In the genomic region with DNA sequence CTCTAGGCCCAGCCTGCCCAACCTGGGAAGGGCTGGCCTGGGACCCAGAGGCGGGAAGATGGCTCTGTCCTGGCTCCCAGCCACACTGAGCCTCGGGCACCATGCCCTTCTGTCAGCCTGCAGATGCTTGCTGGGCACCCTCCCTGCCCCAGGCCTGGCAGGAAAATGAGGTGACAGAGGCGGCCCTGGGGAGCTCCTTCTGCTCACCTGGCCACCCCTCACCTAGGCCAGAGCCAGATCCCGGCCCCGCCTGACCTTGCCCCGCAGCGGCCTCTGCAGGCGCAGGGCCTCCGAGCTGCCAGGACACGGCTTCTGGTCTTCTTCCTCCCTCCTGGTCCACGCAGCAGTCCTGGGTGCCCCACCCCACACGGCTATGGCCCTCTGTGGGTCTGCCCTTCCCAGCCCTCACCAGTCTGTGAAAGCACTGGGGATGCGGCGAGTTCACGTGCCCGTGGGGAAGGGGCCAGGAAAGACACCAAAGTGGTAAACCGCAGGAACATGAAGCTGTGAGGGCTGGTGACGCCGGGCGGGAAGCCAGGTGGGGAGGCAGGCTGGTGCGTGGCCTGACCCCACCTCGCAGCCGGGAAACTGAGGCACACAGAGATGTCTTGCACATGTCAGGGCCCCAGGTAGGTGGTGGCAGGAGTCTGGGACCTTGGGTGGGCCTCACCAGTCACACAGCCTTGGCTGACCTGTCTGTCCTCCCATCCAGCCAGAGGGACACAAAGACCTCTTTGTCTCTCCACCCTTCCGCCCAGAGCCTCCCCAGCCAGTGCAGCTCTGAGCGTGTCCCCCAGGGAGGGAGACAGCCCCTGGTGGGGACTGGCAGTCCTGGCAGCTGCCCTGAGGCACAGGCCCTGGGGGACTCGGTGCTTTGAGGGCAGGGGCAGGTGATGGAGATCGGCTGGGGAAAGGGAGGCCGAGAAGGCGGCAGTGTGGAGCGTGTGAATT, we compare ENCODE assay signal across 14 cellular contexts. TPM values are rescaled to one million over a fixed set of nuclear protein-coding genes. Genes with fewer than 3 reads are reported as not detected.
DNase-seq lines count a peak whose midpoint lies in the region; ATAC-seq and FAIRE-seq lines count a peak whose summit lies in the region.
"Had no signal": no experiment of that assay in that cellular context is flagged by ENCODE, and none has a peak within 500 bp of the region (broad histone marks: within the 10 kb centered on the region; RNA-seq: fewer than 3 reads in every experiment).

No MANE protein-coding gene starts in this region.

- no peaks in the 10 kb centered on the region for H3K36me3 ChIP-seq in H7 (replicated peaks; ENCODE audit: control insufficient read depth, insufficient read depth, low read length)
- H3K36me3 ChIP-seq in skeletal muscle tissue (ENCODE audit: control insufficient read depth in 3 of 3, insufficient read depth in 3 of 3, low read length in 3 of 3): no peaks in the 10 kb centered on the region
- no peaks in the 10 kb centered on the region for H3K36me3 ChIP-seq in small intestine (ENCODE audit: control insufficient read depth in 2 of 2, insufficient read depth in 2 of 2, low read length in 2 of 2)
- H3K36me3 ChIP-seq: MG63 had no signal

- H3K4me1 ChIP-seq in skeletal muscle tissue (ENCODE audit: control insufficient read depth in 3 of 3, insufficient read depth in 3 of 3, low read length in 3 of 3) (peaks cover 41 to 71% (median 66%) of the 10 kb centered on the region in 3 donors), small intestine (ENCODE audit: control insufficient read depth in 2 of 2, insufficient read depth in 1 of 2, low read depth in 1 of 2, low read length in 1 of 2) (no peaks in the 10 kb centered on the region)

- H3K4me3 Mint-ChIP-seq in effector memory CD8-positive, alpha-beta T cell: no peak overlapping the region
- H3K4me3 Mint-ChIP-seq in T-cell: no peak overlapping the region

- POLR2A ChIA-PET in T-cell (lab: Charles Lee): no interaction called here

- peaks cover 10% of the 10 kb centered on the region for H3K36me3 Mint-ChIP-seq in effector memory CD8-positive, alpha-beta T cell (ENCODE audit: insufficient read depth)
- H3K36me3 Mint-ChIP-seq in T-cell: peaks cover under 1% of the 10 kb centered on the region

- DNase-seq in H7 (peak; percentile 83), cerebellar cortex (ENCODE audit: low spot score) (peak; percentile 86), left colon (peak; percentile 19 to 47), small intestine (no peak), T-cell (no peak)
- no peak for DNase-seq in effector memory CD8-positive, alpha-beta T cell
- DNase-seq in activated CD8-positive, alpha-beta memory T cell treated with anti-CD3 and anti-CD28 coated beads, Interleukin-2, amount 50 U/mL, for 48 hours: no peak
- DNase-seq: activated gamma-delta T cell treated with Interleukin-2 at 50 U/mL for 16 hours; effector CD8-positive, alpha-beta T cell; MG63 had no signal

- H3K9ac ChIP-seq in skeletal muscle tissue (ENCODE audit: low read depth in 1 of 3, low read length in 3 of 3): peak overlapping the region in 2 of 3 donors; percentile 40 to 77

- no peaks in the 10 kb centered on the region for H3K9me3 ChIP-seq in skeletal muscle tissue (ENCODE audit: control insufficient read depth in 3 of 3, low read length in 3 of 3)
- H3K9me3 ChIP-seq in small intestine (ENCODE audit: control insufficient read depth, low read depth): no peaks in the 10 kb centered on the region
- H3K9me3 ChIP-seq: MG63 had no signal

- intact Hi-C loops in left colon (cut with DNase I, micrococcal nuclease): loop anchor here in 1 of 2 donors (5.0 kb wide), 1 partner anchor 47 kb away; no protein-coding TSS in a partner anchor

- no peaks in the 10 kb centered on the region for H3K27me3 Mint-ChIP-seq in effector memory CD8-positive, alpha-beta T cell
- H3K27me3 Mint-ChIP-seq in T-cell: no peaks in the 10 kb centered on the region

- no peak for FAIRE-seq in small intestine (lab: Jason Lieb, UNC)
- FAIRE-seq: GM18507, H54, TTC549 had no signal

- 80 to 86% (median 82%) methylated on average over 29 to 30 of the region's 30 CpGs for WGBS in small intestine, 3 donors

- H3K27ac ChIP-seq in skeletal muscle tissue (ENCODE audit: low read depth, low read length) (peak overlapping the region; percentile 83), small intestine (ENCODE audit: low read depth in 1 of 2, low read length in 1 of 2) (no peak overlapping the region)

- CTCF ChIA-PET in T-cell (lab: Charles Lee): interaction anchor here in 1 of 2 donors (0.6 kb wide), 1 partner anchor 54 kb away, joined by 3 read pairs; no protein-coding TSS in a partner anchor

- H3K27ac Mint-ChIP-seq in effector memory CD8-positive, alpha-beta T cell: no peak overlapping the region
- H3K27ac Mint-ChIP-seq in T-cell: no peak overlapping the region

- H3K4me1 Mint-ChIP-seq in effector memory CD8-positive, alpha-beta T cell (ENCODE audit: low read depth in 2 of 2): peaks cover 6 to 17% of the 10 kb centered on the region in 2 donors
- peaks cover 0 to 2% (median under 1%) of the 10 kb centered on the region in 3 donors for H3K4me1 Mint-ChIP-seq in T-cell

- H3K4me3 ChIP-seq in H7 (ENCODE audit: insufficient read depth, low read depth, low read length) (no peak overlapping the region), skeletal muscle tissue (ENCODE audit: low read length in 3 of 3) (no peak overlapping the region), small intestine (ENCODE audit: low read depth in 1 of 2, low read length in 2 of 2) (no peak overlapping the region)
- H3K4me3 ChIP-seq: MG63 had no signal

- peak; percentile 21 for ATAC-seq in left colon
- no peak for ATAC-seq in effector memory CD8-positive, alpha-beta T cell (replicated peaks)
- no peak for ATAC-seq in T-cell (replicated peaks in 1 of 4)

- H3K27me3 ChIP-seq in H7 (ENCODE audit: control insufficient read depth, insufficient read depth, low read length) (no peaks in the 10 kb centered on the region), skeletal muscle tissue (ENCODE audit: control insufficient read depth in 3 of 3, insufficient read depth in 3 of 3, low read length in 3 of 3) (no peaks in the 10 kb centered on the region), small intestine (ENCODE audit: control insufficient read depth in 2 of 2, insufficient read depth in 2 of 2, low read length in 2 of 2) (no peaks in the 10 kb centered on the region)
- H3K27me3 ChIP-seq: MG63 had no signal

- H3K9me3 Mint-ChIP-seq in effector memory CD8-positive, alpha-beta T cell: no peaks in the 10 kb centered on the region
- no peaks in the 10 kb centered on the region for H3K9me3 Mint-ChIP-seq in T-cell

RNA-seq across cellular contexts. Expression of a gene that starts 12.8 kb away (rescaled TPM):
- 16.6 and 17.7 TPM in 2 replicates for total RNA-seq in H7 (2014; rRNA removed; shearing (Covaris generic))
- total RNA-seq in left colon (10 to 100 TPM; 27.0 to 29.9 TPM), skeletal muscle tissue (16.7 TPM), T-cell (10 to 100 TPM; 28.2 to 36.3 (median 31.1) TPM)
- 10 to 100 TPM in 2 of 3 donors, 1 to 10 TPM in 1; 8.5 to 14.2 (median 11.1) TPM for polyA plus RNA-seq in small intestine

RNA-seq across cellular contexts. Expression of a gene that starts 13.1 kb away (rescaled TPM):
- total RNA-seq in H7 (2014; rRNA removed; shearing (Covaris generic)): 15.8 and 17.4 TPM in 2 replicates
- 10 to 100 TPM; 27.4 to 33.4 TPM for total RNA-seq in left colon
- total RNA-seq in skeletal muscle tissue: 28.2 TPM
- polyA plus RNA-seq in small intestine: 10 to 100 TPM; 33.0 to 68.7 (median 56.5) TPM
- 10 to 100 TPM; 17.7 to 27.5 (median 22.3) TPM for total RNA-seq in T-cell

RNA-seq across cellular contexts. Expression of a gene that starts 20.6 kb away (rescaled TPM):
- total RNA-seq in H7 (2014; rRNA removed; shearing (Covaris generic)): 13.4 and 14.1 TPM in 2 replicates
- 10 to 100 TPM; 10.1 to 10.6 TPM for total RNA-seq in left colon
- 4.7 TPM for total RNA-seq in skeletal muscle tissue
- polyA plus RNA-seq in small intestine: 10 to 100 TPM in 1 of 3 donors, 1 to 10 TPM in 2; 4.9 to 16.5 (median 7.3) TPM
- total RNA-seq in T-cell: 10 to 100 TPM; 10.0 to 20.3 (median 17.6) TPM

RNA-seq across cellular contexts. Expression of a gene that starts 27.0 kb away (rescaled TPM):
- total RNA-seq in H7 (2014; rRNA removed; shearing (Covaris generic)): 282 and 412 TPM in 2 replicates
- total RNA-seq in left colon: 1,000 to 10,000 TPM; 1,945 to 3,680 TPM
- total RNA-seq in skeletal muscle tissue: 64.7 TPM
- polyA plus RNA-seq in small intestine: 10 to 100 TPM; 36.7 to 84.6 (median 60.8) TPM
- total RNA-seq in T-cell: 1 to 10 TPM; 4.7 to 7.6 (median 6.6) TPM

Comparison
In these comparisons a context has a peak if more than half of its experiments do, and no peak if none do; other contexts are left out.
1. DNase-seq: peak in H7 (single experiment), cerebellar cortex (single experiment) and left colon (2 of 2); none in small intestine (single experiment), effector memory CD8-positive, alpha-beta T cell (0 of 3), activated CD8-positive, alpha-beta memory T cell treated with anti-CD3 and anti-CD28 coated beads, Interleukin-2, amount 50 U/mL, for 48 hours (single experiment) and T-cell (0 of 34).